30 cellular contexts compared by ENCODE assay signal in the genomic region with DNA sequence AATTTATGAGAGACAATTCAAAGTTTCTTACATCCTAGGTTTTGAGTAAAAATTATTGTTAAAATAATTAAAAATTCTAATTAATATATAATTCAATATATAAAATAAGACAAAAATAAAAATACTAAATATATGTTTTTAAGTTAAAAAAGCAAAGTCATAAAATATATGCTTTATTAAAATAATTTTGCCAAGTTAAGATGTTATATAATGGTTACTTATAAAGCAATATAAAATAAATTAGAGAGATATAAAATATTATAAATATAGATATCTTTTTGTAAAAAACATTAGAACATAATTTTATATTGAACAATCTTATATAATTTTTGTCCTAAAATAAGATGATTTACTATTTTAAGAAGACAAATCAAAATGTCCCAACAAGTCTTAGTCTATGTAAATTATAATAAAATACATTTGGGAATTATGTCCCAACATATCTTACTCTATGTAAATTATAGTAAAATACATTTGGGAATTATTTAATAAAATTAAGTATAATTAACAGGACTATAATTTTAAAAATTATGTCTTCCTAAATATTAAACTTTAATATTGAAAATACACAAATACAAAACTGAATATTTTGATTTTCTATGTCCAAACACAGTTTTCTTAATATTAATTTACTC.
"Had no signal": no experiment of that assay in that cellular context is flagged by ENCODE, and none has a peak within 500 bp of the region (broad histone marks: within the 10 kb centered on the region; RNA-seq: fewer than 3 reads in every experiment).

No MANE protein-coding gene starts in this region.

- H3K9me3 ChIP-seq: adrenal gland, body of pancreas, colonic mucosa, esophagus squamous epithelium had no signal

- H3K4me3 ChIP-seq: adrenal gland, body of pancreas, colonic mucosa, esophagus squamous epithelium had no signal

- H3K36me3 ChIP-seq: adrenal gland, colonic mucosa, esophagus squamous epithelium had no signal

- H3K27ac Mint-ChIP-seq: activated CD4-positive, alpha-beta memory T cell treated with anti-CD3 and anti-CD28 coated beads, Interleukin-2, amount 10 ng/mL, durations not matched to agents 7 days and 5 days; activated CD4-positive, alpha-beta T cell treated with anti-CD3 and anti-CD28 coated beads, Interleukin-2, amount 10 ng/mL, durations not matched to agents 7 days and 5 days; activated naive CD8-positive, alpha-beta T cell; activated naive CD8-positive, alpha-beta T cell treated with anti-CD3 and anti-CD28 coated beads, Interleukin-2, amount 50 U/mL, for 24 hours; activated T-helper 17 cell treated with anti-CD3 and anti-CD28 coated beads, Interleukin-2, amount 50 U/mL, for 72 hours; T-cell; T-helper 1 cell treated with Interleukin-12 subunit alpha and Interleukin-12 subunit beta and Interleukin-4 antibody, amounts not matched to agents 30 μg/mL and 1 μg/mL, for 36 hours; WTC11 had no signal

- FAIRE-seq: endothelial cell of umbilical vein had no signal

- H3K27ac ChIP-seq: adrenal gland, body of pancreas, colonic mucosa, epithelial cell of prostate, esophagus squamous epithelium had no signal

- H3K4me3 Mint-ChIP-seq: activated CD4-positive, alpha-beta memory T cell treated with anti-CD3 and anti-CD28 coated beads, Interleukin-2, amount 10 ng/mL, durations not matched to agents 7 days and 5 days; activated CD4-positive, alpha-beta T cell treated with anti-CD3 and anti-CD28 coated beads, Interleukin-2, amount 10 ng/mL, durations not matched to agents 7 days and 5 days; activated naive CD8-positive, alpha-beta T cell; activated naive CD8-positive, alpha-beta T cell treated with anti-CD3 and anti-CD28 coated beads, Interleukin-2, amount 50 U/mL, for 24 hours; activated T-cell treated with anti-CD3 and anti-CD28 coated beads, Interleukin-2, amount 50 U/mL, for 4 hours; activated T-helper 17 cell treated with anti-CD3 and anti-CD28 coated beads, Interleukin-2, amount 50 U/mL, for 72 hours; T-cell; T-helper 1 cell treated with Interleukin-12 subunit alpha and Interleukin-12 subunit beta and Interleukin-4 antibody, amounts not matched to agents 30 μg/mL and 1 μg/mL, for 36 hours; WTC11 had no signal

- H3K27me3 ChIP-seq: body of pancreas, colonic mucosa had no signal

- H3K36me3 Mint-ChIP-seq: activated naive CD8-positive, alpha-beta T cell; T-cell; WTC11 had no signal

- H3K9me3 Mint-ChIP-seq: activated CD4-positive, alpha-beta memory T cell treated with anti-CD3 and anti-CD28 coated beads, Interleukin-2, amount 10 ng/mL, durations not matched to agents 7 days and 5 days; activated CD4-positive, alpha-beta T cell treated with anti-CD3 and anti-CD28 coated beads, Interleukin-2, amount 10 ng/mL, durations not matched to agents 7 days and 5 days; activated naive CD8-positive, alpha-beta T cell treated with anti-CD3 and anti-CD28 coated beads, Interleukin-2, amount 50 U/mL, for 24 hours; activated T-cell treated with anti-CD3 and anti-CD28 coated beads, Interleukin-2, amount 50 U/mL, for 4 hours; activated T-helper 17 cell treated with anti-CD3 and anti-CD28 coated beads, Interleukin-2, amount 50 U/mL, for 72 hours; T-cell; T-helper 1 cell treated with Interleukin-12 subunit alpha and Interleukin-12 subunit beta and Interleukin-4 antibody, amounts not matched to agents 30 μg/mL and 1 μg/mL, for 36 hours; WTC11 had no signal

- ATAC-seq: activated naive CD8-positive, alpha-beta T cell treated with anti-CD3 and anti-CD28 coated beads, Interleukin-2, amount 50 U/mL, for 24 hours; activated T-cell treated with anti-CD3 and anti-CD28 coated beads, Interleukin-2, amount 50 U/mL, for 4 hours; activated T-helper 17 cell treated with anti-CD3 and anti-CD28 coated beads, Interleukin-2, amount 50 U/mL, for 72 hours; body of pancreas; T-cell; WTC11 had no signal

- H3K4me1 Mint-ChIP-seq: activated CD4-positive, alpha-beta memory T cell treated with anti-CD3 and anti-CD28 coated beads, Interleukin-2, amount 10 ng/mL, durations not matched to agents 7 days and 5 days; activated CD4-positive, alpha-beta T cell treated with anti-CD3 and anti-CD28 coated beads, Interleukin-2, amount 10 ng/mL, durations not matched to agents 7 days and 5 days; activated naive CD8-positive, alpha-beta T cell treated with anti-CD3 and anti-CD28 coated beads, Interleukin-2, amount 50 U/mL, for 24 hours; activated T-helper 17 cell treated with anti-CD3 and anti-CD28 coated beads, Interleukin-2, amount 50 U/mL, for 72 hours; T-cell; WTC11 had no signal

- H3K4me1 ChIP-seq: adrenal gland, body of pancreas, colonic mucosa, esophagus squamous epithelium had no signal

- DNase-seq: activated CD4-positive, alpha-beta memory T cell treated with anti-CD3 and anti-CD28 coated beads, Interleukin-2, amount 10 ng/mL, durations not matched to agents 7 days and 5 days; activated CD4-positive, alpha-beta T cell treated with anti-CD3 and anti-CD28 coated beads for 1 hour; activated CD4-positive, alpha-beta T cell treated with anti-CD3 and anti-CD28 coated beads for 4 hours; activated CD4-positive, alpha-beta T cell treated with anti-CD3 and anti-CD28 coated beads, Interleukin-2, amount 10 ng/mL, durations not matched to agents 7 days and 5 days; activated CD4-positive, alpha-beta T cell treated with anti-CD3 and anti-CD28 coated beads, Interleukin-2, amount 50 U/mL, for 4 hours; activated CD8-positive, alpha-beta memory T cell treated with anti-CD3 and anti-CD28 coated beads, Interleukin-2, amount 50 U/mL, for 48 hours; activated effector memory CD4-positive, alpha-beta T cell treated with Interleukin-2 at 50 U/mL for 16 hours; activated gamma-delta T cell treated with Interleukin-2 at 50 U/mL for 16 hours; activated naive CD4-positive, alpha-beta T cell treated with anti-CD3 and anti-CD28 coated beads, Interleukin-2, amount 50 U/mL, for 16 hours; activated naive CD4-positive, alpha-beta T cell treated with Interleukin-2 at 50 U/mL for 16 hours; activated naive CD8-positive, alpha-beta T cell treated with anti-CD3 and anti-CD28 coated beads, Interleukin-2, amount 50 U/mL, for 24 hours; activated T-cell treated with anti-CD3 and anti-CD28 coated beads, Interleukin-2, amount 50 U/mL, for 4 hours; adrenal gland; amygdala; aorta; body of pancreas; caudate nucleus; colonic mucosa; effector CD8-positive, alpha-beta T cell; esophagus squamous epithelium; foreskin melanocyte; head of caudate nucleus; T-cell; T-helper 9 cell had no signal
